ENCODE assay signal across 1 cellular context in the genomic region with DNA sequence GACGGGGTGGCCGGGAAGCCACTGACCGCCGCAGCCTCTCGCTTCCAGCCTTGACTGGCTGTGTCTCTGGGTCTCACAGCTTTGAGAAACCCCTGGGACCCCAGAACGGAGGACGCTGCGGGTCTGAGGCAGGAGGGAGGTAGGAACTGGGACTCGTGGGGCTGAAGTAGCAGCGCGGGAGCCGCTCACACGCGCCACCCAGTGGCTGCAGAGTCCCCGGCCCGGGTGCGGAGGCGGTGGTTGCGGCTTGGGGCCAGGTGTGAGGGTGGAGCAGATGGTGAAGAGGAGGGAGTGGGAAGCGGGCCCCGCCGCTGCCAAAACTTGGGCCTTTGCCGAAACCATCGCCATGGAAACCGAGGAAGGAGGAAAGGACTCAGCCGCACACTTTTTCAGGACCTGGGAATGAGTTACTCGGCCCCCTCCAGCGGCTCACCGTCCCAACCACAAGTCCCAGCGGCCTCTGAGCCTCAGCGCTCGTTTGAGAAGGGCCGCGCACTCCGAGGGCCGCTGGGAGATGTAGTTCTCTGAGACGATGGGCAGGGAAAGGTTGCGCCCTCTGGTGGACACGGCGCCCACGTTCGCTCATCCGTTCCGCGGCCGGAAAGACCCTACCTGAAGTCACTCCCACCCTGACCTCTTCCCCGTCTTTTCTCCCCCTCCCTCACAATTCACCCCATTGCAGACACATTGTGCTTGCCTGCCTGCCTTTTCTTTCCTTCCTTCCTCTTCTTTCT.
TF ChIP-seq lines count a peak whose summit lies in the region.

No MANE protein-coding gene starts in this region.

TF ChIP-seq in HCT116, 20 proteins besides CTCF, POLR2A, EP300 and RAD21 (continued from another document):
- TF ChIP-seq, protein P1, sequence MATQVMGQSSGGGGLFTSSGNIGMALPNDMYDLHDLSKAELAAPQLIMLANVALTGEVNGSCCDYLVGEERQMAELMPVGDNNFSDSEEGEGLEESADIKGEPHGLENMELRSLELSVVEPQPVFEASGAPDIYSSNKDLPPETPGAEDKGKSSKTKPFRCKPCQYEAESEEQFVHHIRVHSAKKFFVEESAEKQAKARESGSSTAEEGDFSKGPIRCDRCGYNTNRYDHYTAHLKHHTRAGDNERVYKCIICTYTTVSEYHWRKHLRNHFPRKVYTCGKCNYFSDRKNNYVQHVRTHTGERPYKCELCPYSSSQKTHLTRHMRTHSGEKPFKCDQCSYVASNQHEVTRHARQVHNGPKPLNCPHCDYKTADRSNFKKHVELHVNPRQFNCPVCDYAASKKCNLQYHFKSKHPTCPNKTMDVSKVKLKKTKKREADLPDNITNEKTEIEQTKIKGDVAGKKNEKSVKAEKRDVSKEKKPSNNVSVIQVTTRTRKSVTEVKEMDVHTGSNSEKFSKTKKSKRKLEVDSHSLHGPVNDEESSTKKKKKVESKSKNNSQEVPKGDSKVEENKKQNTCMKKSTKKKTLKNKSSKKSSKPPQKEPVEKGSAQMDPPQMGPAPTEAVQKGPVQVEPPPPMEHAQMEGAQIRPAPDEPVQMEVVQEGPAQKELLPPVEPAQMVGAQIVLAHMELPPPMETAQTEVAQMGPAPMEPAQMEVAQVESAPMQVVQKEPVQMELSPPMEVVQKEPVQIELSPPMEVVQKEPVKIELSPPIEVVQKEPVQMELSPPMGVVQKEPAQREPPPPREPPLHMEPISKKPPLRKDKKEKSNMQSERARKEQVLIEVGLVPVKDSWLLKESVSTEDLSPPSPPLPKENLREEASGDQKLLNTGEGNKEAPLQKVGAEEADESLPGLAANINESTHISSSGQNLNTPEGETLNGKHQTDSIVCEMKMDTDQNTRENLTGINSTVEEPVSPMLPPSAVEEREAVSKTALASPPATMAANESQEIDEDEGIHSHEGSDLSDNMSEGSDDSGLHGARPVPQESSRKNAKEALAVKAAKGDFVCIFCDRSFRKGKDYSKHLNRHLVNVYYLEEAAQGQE (IDR thresholded peaks at IDR 0.05; ENCODE audit: low read depth) = no peak
- TF ChIP-seq TCF7L2 (IDR thresholded peaks at IDR 0.05; ENCODE audit: borderline replicate concordance, extremely low read depth, insufficient read depth, insufficient read length) = peak; percentile 55
- peak; percentile 48 for TF ChIP-seq YY1 (IDR thresholded peaks at IDR 0.05; ENCODE audit: extremely low read depth, insufficient replicate concordance, low read depth, low read length)
TF ChIP-seq in HCT116: peak in this region for 4.
